In the genomic region with DNA sequence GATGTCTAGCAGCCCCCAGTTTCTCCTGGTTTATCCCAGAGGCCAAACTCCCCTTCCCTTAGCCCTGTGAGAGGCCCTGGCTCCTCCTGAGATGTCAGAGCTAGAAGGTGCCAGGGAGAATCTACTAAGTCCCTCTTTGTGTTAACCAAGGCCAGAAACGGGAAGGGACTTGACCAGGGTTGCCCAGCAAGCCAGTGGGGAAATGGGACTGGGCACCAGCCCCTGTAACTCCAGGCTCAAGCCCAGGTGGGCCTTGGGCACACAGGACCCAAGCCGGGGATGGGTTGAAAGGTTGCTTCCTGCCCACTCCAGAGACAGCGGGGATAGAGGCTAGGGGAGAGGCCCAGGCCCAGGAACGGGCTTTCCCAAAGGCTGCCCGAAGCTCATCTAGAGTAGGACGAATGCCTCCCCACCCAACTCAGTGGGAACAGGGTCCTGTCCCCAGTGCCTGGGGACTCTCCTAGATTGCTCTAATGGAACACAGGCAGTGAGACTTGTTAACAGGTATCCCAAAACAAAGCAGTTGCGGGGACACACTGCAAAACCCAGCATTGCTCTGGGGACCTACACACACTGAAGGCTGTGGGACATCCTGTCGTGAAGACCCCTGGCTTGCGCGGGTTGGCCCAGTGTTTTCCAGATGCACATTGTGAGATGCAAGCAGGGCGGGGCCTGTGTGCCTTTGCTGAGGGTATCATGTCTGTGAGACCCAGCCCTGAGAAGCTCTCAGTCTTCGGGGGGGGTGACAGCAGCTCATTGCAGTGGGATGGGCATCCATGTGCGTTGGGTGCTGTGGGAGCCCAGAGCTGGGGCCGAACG, we compare ENCODE assay signal across 27 cellular contexts.
"Had no signal": no experiment of that assay in that cellular context is flagged by ENCODE, and none has a peak within 500 bp of the region (broad histone marks: within the 10 kb centered on the region; RNA-seq: fewer than 3 reads in every experiment).

No MANE protein-coding gene starts in this region.

- H3K27me3 ChIP-seq: colonic mucosa, gastrocnemius medialis, testis, upper lobe of left lung had no signal

- DNase-seq: colonic mucosa; effector CD8-positive, alpha-beta T cell; endodermal cell; foreskin fibroblast; gastrocnemius medialis; left ventricle myocardium superior; lower lobe of right lung; mucosa of descending colon; naive B cell; nucleus accumbens; stimulated activated CD4-positive, alpha-beta T cell treated with anti-CD3 and anti-CD28 coated beads, Interleukin-4, amount 100 ng/mL, for 4 hours; stimulated activated naive CD8-positive, alpha-beta T cell treated with anti-CD3 and anti-CD28 coated beads, Interleukin-15, Interleukin-2, amounts not matched to agents 100 U/mL and 50 U/mL, for 24 hours; substantia nigra; testis; tibial artery; upper lobe of left lung had no signal

- H3K4me1 ChIP-seq: colonic mucosa, gastrocnemius medialis, lower lobe of right lung, parathyroid adenoma, testis, tibial artery, upper lobe of left lung had no signal

- H3K27ac Mint-ChIP-seq: dendritic cell treated with granulocyte-macrophage colony-stimulating factor and Interleukin-4, amounts not matched to agents 40 ng/mL and 50 ng/mL, for 4 days; endodermal cell; natural killer cell treated with Interleukin-12 subunit alpha and Interleukin-12 subunit beta and Interleukin-15 and Interleukin-18, amount 100 ng/mL, for 72 hours; progenitor cell of endocrine pancreas; stimulated activated memory B cell treated with anti-CD40 and anti-IgM and Interleukin-4, amounts not matched to agents 10 μg/mL and 1 μg/mL and 100 μg/mL, for 72 hours had no signal

- H3K36me3 Mint-ChIP-seq: naive B cell had no signal

- H3K9me3 Mint-ChIP-seq: dendritic cell treated with granulocyte-macrophage colony-stimulating factor and Interleukin-4, amounts not matched to agents 40 ng/mL and 50 ng/mL, for 4 days; endodermal cell; neural crest cell had no signal

- H3K9ac ChIP-seq: parathyroid adenoma had no signal

- H3K9me3 ChIP-seq: colonic mucosa, gastrocnemius medialis, lower lobe of right lung, mucosa of descending colon, testis, tibial artery, upper lobe of left lung had no signal

- H3K27me3 Mint-ChIP-seq: natural killer cell treated with Interleukin-12 subunit alpha and Interleukin-12 subunit beta and Interleukin-15 and Interleukin-18, amount 100 ng/mL, for 72 hours had no signal

- H3K4me3 Mint-ChIP-seq: dendritic cell treated with granulocyte-macrophage colony-stimulating factor and Interleukin-4, amounts not matched to agents 40 ng/mL and 50 ng/mL, for 4 days; endodermal cell; natural killer cell treated with Interleukin-12 subunit alpha and Interleukin-12 subunit beta and Interleukin-15 and Interleukin-18, amount 100 ng/mL, for 72 hours; neural crest cell; stimulated activated memory B cell treated with anti-CD40 and anti-IgM and Interleukin-4, amounts not matched to agents 10 μg/mL and 1 μg/mL and 100 μg/mL, for 72 hours had no signal

- ATAC-seq: esophagus mucosa; gastrocnemius medialis; left ventricle myocardium superior; lower lobe of right lung; mucosa of descending colon; natural killer cell treated with Interleukin-12 subunit alpha and Interleukin-12 subunit beta and Interleukin-15 and Interleukin-18, amount 100 ng/mL, for 72 hours; sciatic nerve; stimulated activated memory B cell treated with anti-CD40 and anti-IgM and Interleukin-4, amounts not matched to agents 10 μg/mL and 1 μg/mL and 100 μg/mL, for 72 hours; stimulated activated naive CD8-positive, alpha-beta T cell treated with anti-CD3 and anti-CD28 coated beads, Interleukin-15, Interleukin-2, amounts not matched to agents 100 U/mL and 50 U/mL, for 24 hours had no signal

- H2AFZ ChIP-seq: parathyroid adenoma had no signal

- H3K36me3 ChIP-seq: colonic mucosa, gastrocnemius medialis, lower lobe of right lung, tibial artery, upper lobe of left lung had no signal

- H3K4me3 ChIP-seq: colonic mucosa, gastrocnemius medialis, lower lobe of right lung, mucosa of descending colon, testis, tibial artery, upper lobe of left lung had no signal

- H3K27ac ChIP-seq: colonic mucosa, epithelial cell of prostate, gastrocnemius medialis, lower lobe of right lung, parathyroid adenoma, testis, tibial artery, upper lobe of left lung had no signal

- FAIRE-seq: keratinocyte, urothelium cell line had no signal

- H3K4me1 Mint-ChIP-seq: endodermal cell, neural crest cell had no signal
